Comparison of ENCODE assay signal across 1 cellular context in genomic region chrX:99933865-99934264, GRCh38.
TF ChIP-seq lines count a peak whose summit lies in the region.

No MANE protein-coding gene starts in this region.

TF ChIP-seq in A549, 52 proteins besides CTCF, POLR2A, EP300 and RAD21 (continued from another document):
- TF ChIP-seq ELK1 (IDR thresholded peaks at IDR 0.05; ENCODE audit: low read depth, low read length) (no peak), FOSB (CRISPR knock-in tag; IDR thresholded peaks at IDR 0.05) (no peak), NFE2L2 (conservative IDR thresholded peaks at IDR 0.05; ENCODE audit: low read length) (no peak), POLR2AphosphoS2 (conservative IDR thresholded peaks at IDR 0.05; ENCODE audit: low read length) (no peak), JUNB (IDR thresholded peaks at IDR 0.05) (no peak), ZNF302 (CRISPR knock-in tag; IDR thresholded peaks at IDR 0.05) (no peak), MYC (IDR thresholded peaks at IDR 0.05; ENCODE audit: borderline replicate concordance, low read length) (no peak), JUN (IDR thresholded peaks at IDR 0.05) (no peak)
- TF ChIP-seq, protein P1, sequence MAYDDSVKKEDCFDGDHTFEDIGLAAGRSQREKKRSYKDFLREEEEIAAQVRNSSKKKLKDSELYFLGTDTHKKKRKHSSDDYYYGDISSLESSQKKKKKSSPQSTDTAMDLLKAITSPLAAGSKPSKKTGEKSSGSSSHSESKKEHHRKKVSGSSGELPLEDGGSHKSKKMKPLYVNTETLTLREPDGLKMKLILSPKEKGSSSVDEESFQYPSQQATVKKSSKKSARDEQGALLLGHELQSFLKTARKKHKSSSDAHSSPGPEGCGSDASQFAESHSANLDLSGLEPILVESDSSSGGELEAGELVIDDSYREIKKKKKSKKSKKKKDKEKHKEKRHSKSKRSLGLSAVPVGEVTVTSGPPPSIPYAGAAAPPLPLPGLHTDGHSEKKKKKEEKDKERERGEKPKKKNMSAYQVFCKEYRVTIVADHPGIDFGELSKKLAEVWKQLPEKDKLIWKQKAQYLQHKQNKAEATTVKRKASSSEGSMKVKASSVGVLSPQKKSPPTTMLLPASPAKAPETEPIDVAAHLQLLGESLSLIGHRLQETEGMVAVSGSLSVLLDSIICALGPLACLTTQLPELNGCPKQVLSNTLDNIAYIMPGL (CRISPR knock-in tag; IDR thresholded peaks at IDR 0.05; ENCODE audit: borderline replicate concordance) = no peak
- TF ChIP-seq, protein P2, sequence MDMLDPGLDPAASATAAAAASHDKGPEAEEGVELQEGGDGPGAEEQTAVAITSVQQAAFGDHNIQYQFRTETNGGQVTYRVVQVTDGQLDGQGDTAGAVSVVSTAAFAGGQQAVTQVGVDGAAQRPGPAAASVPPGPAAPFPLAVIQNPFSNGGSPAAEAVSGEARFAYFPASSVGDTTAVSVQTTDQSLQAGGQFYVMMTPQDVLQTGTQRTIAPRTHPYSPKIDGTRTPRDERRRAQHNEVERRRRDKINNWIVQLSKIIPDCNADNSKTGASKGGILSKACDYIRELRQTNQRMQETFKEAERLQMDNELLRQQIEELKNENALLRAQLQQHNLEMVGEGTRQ (IDR thresholded peaks at IDR 0.05) = no peak
